Comparison of ENCODE assay signal across 8 cellular contexts in the genomic region with DNA sequence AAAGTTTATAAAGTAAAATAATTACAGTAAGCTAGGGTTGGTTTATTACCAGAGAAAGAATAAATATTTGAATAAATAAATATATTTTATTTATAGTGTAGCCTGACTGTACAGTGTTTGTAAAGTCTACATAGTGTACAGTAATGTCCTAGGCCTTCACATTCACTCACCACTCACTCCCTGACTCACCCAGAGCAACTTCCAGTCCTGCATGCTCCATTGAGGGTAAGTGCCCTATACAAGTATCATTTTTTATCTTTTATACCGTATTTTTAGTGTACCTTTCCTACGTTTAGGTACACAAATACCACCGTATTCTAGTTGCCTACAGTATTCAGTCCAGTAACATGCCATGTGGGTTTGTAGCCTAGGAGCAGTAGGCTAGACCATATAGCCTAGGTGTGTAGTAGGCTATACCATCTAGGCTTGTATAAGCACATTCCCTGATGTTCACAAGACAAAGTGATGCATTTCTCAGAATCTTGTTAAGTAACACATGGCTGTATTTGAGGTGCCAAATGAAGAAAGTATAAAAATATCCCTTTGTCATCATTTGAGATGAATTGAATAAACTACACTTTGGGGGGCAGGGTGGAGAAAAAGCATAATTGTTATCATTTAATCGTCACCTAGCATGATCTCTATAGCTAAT. TPM values are rescaled to one million over a fixed set of nuclear protein-coding genes. Genes with fewer than 3 reads are reported as not detected.
DNase-seq lines count a peak whose midpoint lies in the region; ATAC-seq and TF ChIP-seq lines count a peak whose summit lies in the region.

No MANE protein-coding gene starts in this region.

- H3K27me3 ChIP-seq in OCI-LY1 (ENCODE audit: insufficient read depth, low read length), result no peaks in the 10 kb centered on the region
- H3K27me3 ChIP-seq in endodermal cell (ENCODE audit: control insufficient read depth, insufficient read depth, low read length, poor library complexity, severe bottlenecking), result peaks cover 16% of the 10 kb centered on the region
- H3K27me3 ChIP-seq in osteoblast (ENCODE audit: insufficient read depth, low read length), result peaks cover 4% of the 10 kb centered on the region

- peak overlapping the region; percentile 53 for H3K4me3 ChIP-seq in OCI-LY1 (ENCODE audit: low read depth, low read length, poor library complexity, severe bottlenecking)
- peak overlapping the region; percentile 19 for H3K4me3 ChIP-seq in endodermal cell (ENCODE audit: low read length)
- H3K4me3 ChIP-seq in osteoblast (ENCODE audit: insufficient read depth, low read length), result peak overlapping the region; percentile 70

- no peaks in the 10 kb centered on the region for H3K36me3 ChIP-seq in OCI-LY1 (ENCODE audit: insufficient read depth, low read length)
- H3K36me3 ChIP-seq in endodermal cell (ENCODE audit: control insufficient read depth, insufficient read depth, low read length), result no peaks in the 10 kb centered on the region
- no peaks in the 10 kb centered on the region for H3K36me3 ChIP-seq in osteoblast (ENCODE audit: insufficient read depth, low read length)

- H3K4me3 Mint-ChIP-seq in endodermal cell, result peak overlapping the region; percentile 21

- no peak overlapping the region for H3K27ac Mint-ChIP-seq in endodermal cell

- TF ChIP-seq CTCF in OCI-LY1 (IDR thresholded peaks at IDR 0.05; ENCODE audit: low read length) (no peak), endodermal cell (conservative IDR thresholded peaks at IDR 0.05) (no peak), osteoblast (IDR thresholded peaks at IDR 0.05; ENCODE audit: extremely low read depth, low read depth, low read length) (no peak)

- H2AFZ ChIP-seq in OCI-LY1 (ENCODE audit: low read length), result peak overlapping the region; percentile 99
- peak overlapping the region; percentile 87 for H2AFZ ChIP-seq in osteoblast (ENCODE audit: low read length)

- no peaks in the 10 kb centered on the region for H3F3A ChIP-seq in OCI-LY1 (ENCODE audit: insufficient read depth, low read length)

- no peak overlapping the region for H3K27ac ChIP-seq in OCI-LY1 (ENCODE audit: low read depth, low read length, poor library complexity, severe bottlenecking)
- H3K27ac ChIP-seq in endodermal cell (ENCODE audit: low read depth, low read length), result no peak overlapping the region
- H3K27ac ChIP-seq in osteoblast (ENCODE audit: low read depth, low read length), result peak overlapping the region; percentile 65

- ATAC-seq in GM19023 (IDR thresholded peaks at IDR 0.05; ENCODE audit: unreplicated experiment) (no peak), GM21619 (IDR thresholded peaks at IDR 0.05; ENCODE audit: unreplicated experiment) (no peak)

- H3K9me2 ChIP-seq in OCI-LY1 (ENCODE audit: low read depth, low read length), result no peaks in the 10 kb centered on the region

- no peaks in the 10 kb centered on the region for H3K4me1 Mint-ChIP-seq in endodermal cell

- H3K36me3 Mint-ChIP-seq in endodermal cell (ENCODE audit: low read depth), result no peaks in the 10 kb centered on the region

- peak overlapping the region; percentile 92 for H3K4me2 ChIP-seq in OCI-LY1 (ENCODE audit: low read length)
- peak overlapping the region; percentile 87 for H3K4me2 ChIP-seq in osteoblast (ENCODE audit: insufficient read depth, low read length)

- no peaks in the 10 kb centered on the region for H3K9me3 Mint-ChIP-seq in endodermal cell

- H4K20me1 ChIP-seq in OCI-LY1 (ENCODE audit: insufficient read depth, low read length), result no peaks in the 10 kb centered on the region
- H4K20me1 ChIP-seq in osteoblast (ENCODE audit: insufficient read depth, low read length), result no peaks in the 10 kb centered on the region

- DNase-seq in EH (ENCODE audit: low read depth) (peak; percentile 37), endodermal cell (no peak), osteoblast (ENCODE audit: insufficient read length, low spot score, missing footprints) (no peak), hypothalamus (lab: John Stamatoyannopoulos, UW) (no peak)
- DNase-seq in stimulated activated CD4-positive, alpha-beta T cell treated with anti-CD3 and anti-CD28 coated beads, Interleukin-1b, Interleukin-23, amount 100 ng/mL, for 48 hours, result no peak

- H3K4me1 ChIP-seq in OCI-LY1 (ENCODE audit: insufficient read depth, low read length, severe bottlenecking) (peaks cover 9% of the 10 kb centered on the region), endodermal cell (ENCODE audit: control insufficient read depth, insufficient read depth, low read length) (no peaks in the 10 kb centered on the region), osteoblast (ENCODE audit: insufficient read depth, low read length) (peaks cover 17% of the 10 kb centered on the region)

- 94 to 100% methylated on average over 3 of the region's 4 CpGs for WGBS in endodermal cell (ENCODE audit: insufficient coverage in 1 of 2, insufficient read length in 1 of 2), 2 experiments

- peaks cover 32% of the 10 kb centered on the region for H3K27me3 Mint-ChIP-seq in endodermal cell (ENCODE audit: insufficient read depth)

- H3K9me3 ChIP-seq in OCI-LY1 (ENCODE audit: low read length) (no peaks in the 10 kb centered on the region), endodermal cell (ENCODE audit: control insufficient read depth, low read length) (no peaks in the 10 kb centered on the region), osteoblast (ENCODE audit: low read depth, low read length) (no peaks in the 10 kb centered on the region)

- H3K9ac ChIP-seq in OCI-LY1 (ENCODE audit: low read length) (peak overlapping the region; percentile 39; the same call in 1 of the 2 replicates), endodermal cell (ENCODE audit: extremely low read depth, low read length, poor library complexity, severe bottlenecking) (no peak overlapping the region)

- H3K79me2 ChIP-seq in OCI-LY1 (ENCODE audit: insufficient read depth, low read length), result no peaks in the 10 kb centered on the region
- H3K79me2 ChIP-seq in osteoblast (ENCODE audit: insufficient read depth, low read length), result no peaks in the 10 kb centered on the region

RNA-seq across cellular contexts. Expression of a gene that starts 14.7 kb away (rescaled TPM):
- total RNA-seq in endodermal cell (10 to 100 TPM in 1 of 2 donors, 1 to 10 TPM in 1; 4.3 to 11.2 TPM), osteoblast (12.4 and 12.7 TPM in 2 replicates)
- 12.6 TPM for polyA plus RNA-seq in endodermal cell (2013, experiment 1 of 2)
- 12.0 TPM for polyA plus RNA-seq in endodermal cell (2013, experiment 2 of 2)

Comparison
In these comparisons a context has a peak if more than half of its experiments do, and no peak if none do; other contexts are left out.
1. H3K4me3 ChIP-seq: peak in every context shown above with its lines; median percentile 70 in osteoblast; 53 in OCI-LY1; 19 in endodermal cell.